In the genomic region with DNA sequence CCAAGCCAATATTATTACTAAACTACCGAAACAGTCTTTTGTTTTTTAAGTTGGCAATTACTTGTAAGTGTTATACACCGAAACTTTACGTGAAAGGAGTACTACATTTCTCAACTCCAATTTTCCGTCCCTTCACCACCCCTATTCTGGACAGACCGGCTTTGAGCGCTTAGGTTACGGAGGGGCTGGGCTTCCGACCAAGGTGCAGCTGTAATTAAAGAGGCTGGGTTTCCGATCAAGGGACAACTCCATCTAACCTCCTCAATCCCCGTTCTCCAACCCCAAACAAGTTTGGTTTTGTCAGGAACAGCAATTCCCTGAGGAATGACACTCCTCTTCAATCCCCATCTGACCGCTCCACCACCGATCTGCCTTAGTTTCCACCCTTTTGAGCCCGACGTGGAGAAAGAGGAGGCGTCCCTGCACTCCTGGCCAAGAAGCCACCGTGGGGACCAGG, we compare ENCODE assay signal across 8 cellular contexts. TPM values are rescaled to one million over a fixed set of nuclear protein-coding genes. Genes with fewer than 3 reads are reported as not detected.
DNase-seq lines count a peak whose midpoint lies in the region; ATAC-seq and TF ChIP-seq lines count a peak whose summit lies in the region.

No MANE protein-coding gene starts in this region.

- no peaks in the 10 kb centered on the region for H3K9me3 Mint-ChIP-seq in memory B cell

- ATAC-seq in RWPE2 (ENCODE audit: low read depth) (peak; percentile 34), memory B cell (ENCODE audit: low read depth) (no peak)

- TF ChIP-seq CTCF in AG09309 (IDR thresholded peaks at IDR 0.05; ENCODE audit: control insufficient read depth, insufficient read depth, low read depth, low read length, missing control alignments) (no peak), RWPE2 (IDR thresholded peaks at IDR 0.05; ENCODE audit: poor library complexity, severe bottlenecking) (no peak), colonic mucosa (IDR thresholded peaks at IDR 0.05) (no peak)

- H3K4me3 ChIP-seq in AG09309 (ENCODE audit: control insufficient read depth, low read depth, low read length): peak overlapping the region; percentile 98
- H3K4me3 ChIP-seq in RWPE2 (ENCODE audit: severe bottlenecking): peak overlapping the region; percentile 88
- H3K4me3 ChIP-seq in colonic mucosa: peak overlapping the region; percentile 87

- H3K9ac ChIP-seq in colonic mucosa (ENCODE audit: low read depth in 2 of 2, low read length in 2 of 2): peak overlapping the region; percentile 74 to 89

- intact Hi-C loops in colonic mucosa (cut with DNase I): no loop called here

- H3K27me3 Mint-ChIP-seq in memory B cell: no peaks in the 10 kb centered on the region

- H3K4me1 ChIP-seq in RWPE2 (ENCODE audit: insufficient read depth, poor library complexity, severe bottlenecking) (peaks cover 24% of the 10 kb centered on the region), colonic mucosa (peaks cover 13% of the 10 kb centered on the region)

- peak overlapping the region; percentile 92 for H3K27ac Mint-ChIP-seq in memory B cell

- peak overlapping the region; percentile 94 for H3K4me3 Mint-ChIP-seq in memory B cell

- DNase-seq in AG09309 (ENCODE audit: low read depth): no peak
- peak; percentile 11 for DNase-seq in H4 (ENCODE audit: low spot score)
- DNase-seq in RWPE2 (ENCODE audit: low spot score): no peak
- peak; percentile 65 for DNase-seq in colonic mucosa
- DNase-seq in memory B cell (ENCODE audit: low spot score in 2 of 2): no peak
- peak in 1 of 49 donors; percentile 27 for DNase-seq in substantia nigra (lab: John Stamatoyannopoulos, UW)
- no peak for DNase-seq in kidney tubule cell (ENCODE audit: low spot score)
- no peak for DNase-seq in GDM1 (lab: John Stamatoyannopoulos, UW)

- H3K27ac ChIP-seq in RWPE2 (ENCODE audit: poor library complexity, severe bottlenecking) (peak overlapping the region; percentile 72), colonic mucosa (peak overlapping the region; percentile 97), substantia nigra (ENCODE audit: low read depth, low read length, poor library complexity, severe bottlenecking) (peak overlapping the region; percentile 86)

- H3K27me3 ChIP-seq in RWPE2 (ENCODE audit: insufficient read depth, poor library complexity, severe bottlenecking): no peaks in the 10 kb centered on the region
- H3K27me3 ChIP-seq in colonic mucosa: no peaks in the 10 kb centered on the region

- no peaks in the 10 kb centered on the region for H3K9me3 ChIP-seq in RWPE2 (ENCODE audit: severe bottlenecking)
- no peaks in the 10 kb centered on the region for H3K9me3 ChIP-seq in colonic mucosa

- H3K36me3 ChIP-seq in RWPE2 (ENCODE audit: low read depth): peaks cover 33% of the 10 kb centered on the region
- no peaks in the 10 kb centered on the region for H3K36me3 ChIP-seq in colonic mucosa

- H3K36me3 Mint-ChIP-seq in memory B cell: peaks cover 4% of the 10 kb centered on the region

- H3K4me1 Mint-ChIP-seq in memory B cell: peaks cover 20% of the 10 kb centered on the region

RNA-seq across cellular contexts. Expression of a gene that starts 0.6 kb away (rescaled TPM):
- total RNA-seq in H4 (2014; rRNA removed; shearing (Covaris generic)): 11.8 and 13.5 TPM in 2 replicates
- total RNA-seq in colonic mucosa: 10 to 100 TPM; 31.5 to 42.4 TPM

Comparison
In these comparisons a context has a peak if more than half of its experiments do, and no peak if none do; other contexts are left out.
1. DNase-seq: peak in H4 (single experiment) and colonic mucosa (single experiment); none in AG09309 (single experiment), RWPE2 (single experiment), memory B cell (0 of 2), kidney tubule cell (single experiment) and GDM1 (single experiment).
2. Peak in every context shown above with its lines, with median percentiles within 50 percentile points of each other: H3K4me3 ChIP-seq and H3K27ac ChIP-seq.